1 cellular context compared by ENCODE assay signal in genomic region chr1:161133220-161133740, GRCh38.
TF ChIP-seq lines count a peak whose summit lies in the region.

No MANE protein-coding gene starts in this region.

TF ChIP-seq in endothelial cell of umbilical vein, 7 proteins besides CTCF, POLR2A, EP300 and RAD21 (continued from another document):
- TF ChIP-seq GATA2 (IDR thresholded peaks at IDR 0.05; ENCODE audit: insufficient read depth, insufficient read length, low read depth, low read length) = no peak
TF ChIP-seq in endothelial cell of umbilical vein: peak in this region for 0.
